13 cellular contexts compared by ENCODE assay signal in the genomic region with DNA sequence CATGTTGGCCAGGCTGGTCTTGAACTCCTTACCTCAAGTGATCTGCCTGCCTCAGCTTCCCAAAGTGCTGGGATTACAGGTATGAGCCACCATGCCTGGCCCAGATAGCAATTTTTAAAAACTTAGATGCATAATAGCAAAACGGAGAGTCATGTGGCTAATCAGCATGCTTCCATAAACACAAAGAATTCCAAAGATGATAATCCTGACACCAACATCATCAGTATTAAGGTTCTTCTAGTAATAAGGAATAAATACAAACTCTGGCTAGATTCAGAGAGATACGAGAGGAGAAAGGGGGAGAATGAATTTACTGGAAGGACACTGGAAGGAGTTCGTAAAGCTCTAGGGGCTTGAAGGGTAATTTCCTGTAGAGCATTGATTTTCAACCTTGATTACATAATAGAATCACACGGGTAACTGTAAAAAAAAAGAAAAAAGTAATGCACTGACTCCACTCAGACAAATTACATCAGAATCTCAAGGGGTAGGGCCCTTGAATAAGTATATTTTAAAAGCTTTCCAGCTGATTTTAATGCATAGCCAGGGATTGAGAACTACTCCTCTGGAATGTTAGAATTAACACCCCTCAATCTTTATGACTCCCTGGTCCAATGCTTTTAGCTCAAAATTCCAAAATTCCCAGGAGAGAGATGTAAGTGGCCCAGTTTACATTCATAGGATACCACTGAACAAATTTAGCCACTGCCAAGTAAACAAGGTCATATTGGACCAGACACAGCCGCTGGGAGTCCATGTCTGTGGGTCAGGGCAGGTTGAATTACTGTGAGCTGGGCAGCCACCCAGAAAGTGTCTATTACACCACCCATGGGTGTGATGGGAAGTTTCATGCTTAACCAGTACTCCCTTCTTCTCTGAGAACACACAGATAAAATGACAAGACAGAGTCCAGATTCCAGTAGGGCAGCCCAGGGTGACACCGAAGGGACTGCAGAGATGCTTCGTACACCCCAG.
A peak's percentile ranks its signal among the peaks of the same experiment; 100 is the strongest.
DNase-seq lines count a peak whose midpoint lies in the region; ATAC-seq, FAIRE-seq and TF ChIP-seq lines count a peak whose summit lies in the region.
"Had no signal": no experiment of that assay in that cellular context is flagged by ENCODE, and none has a peak within 500 bp of the region (broad histone marks: within the 10 kb centered on the region; RNA-seq: fewer than 3 reads in every experiment).

No MANE protein-coding gene starts in this region.

- in situ Hi-C loops in K562 (cut with MboI): no loop called here

- H3K9me3 ChIP-seq in K562 (replicated peaks; ENCODE audit: control insufficient read depth, insufficient read depth, low read depth, low read length) (no peaks in the 10 kb centered on the region), hepatocyte (ENCODE audit: low read depth) (no peaks in the 10 kb centered on the region), thyroid gland (no peaks in the 10 kb centered on the region)

- H3K4me3 ChIP-seq in K562 (no peak overlapping the region), hepatocyte (no peak overlapping the region), thyroid gland (replicated peaks in 1 of 3) (no peak overlapping the region)

- H3K36me3 ChIP-seq in K562 (ENCODE audit: control insufficient read depth, insufficient read depth, low read length) (no peaks in the 10 kb centered on the region), hepatocyte (replicated peaks; ENCODE audit: insufficient read depth, low read depth) (no peaks in the 10 kb centered on the region), thyroid gland (no peaks in the 10 kb centered on the region)

- peak; percentile 39 for DNase-seq in HS-27A (ENCODE audit: low read depth)
- DNase-seq in K562 (ENCODE audit: extremely low read depth in 1 of 4, low spot score in 3 of 4): no peak
- peak; percentile 21 for DNase-seq in hepatocyte (ENCODE audit: low spot score)
- DNase-seq in thyroid gland: peak; percentile 38 to 55
- no peak for DNase-seq in effector memory CD8-positive, alpha-beta T cell
- DNase-seq in mesothelial cell of epicardium (ENCODE audit: low spot score in 2 of 2, unreplicated experiment in 2 of 2): no peak
- DNase-seq: activated T-cell treated with anti-CD3 and anti-CD28 coated beads, Interleukin-2, amount 50 U/mL, for 72 hours; dermis blood vessel endothelial cell had no signal

- H3K27me3 Mint-ChIP-seq in effector memory CD8-positive, alpha-beta T cell: no peaks in the 10 kb centered on the region
- no peaks in the 10 kb centered on the region for H3K27me3 Mint-ChIP-seq in mesothelial cell of epicardium (ENCODE audit: low read depth)

- H3K27ac ChIP-seq in K562 (ENCODE audit: extremely low read depth, low read depth, low read length) (no peak overlapping the region), hepatocyte (no peak overlapping the region), thyroid gland (no peak overlapping the region)

- H3K27me3 ChIP-seq in K562 (ENCODE audit: control insufficient read depth in 2 of 2, insufficient read depth in 2 of 2, low read length in 2 of 2): no peaks in the 10 kb centered on the region
- H3K27me3 ChIP-seq in hepatocyte: no peaks in the 10 kb centered on the region
- H3K27me3 ChIP-seq in thyroid gland: no peaks in the 10 kb centered on the region

- CTCF ChIA-PET in K562 (lab: Yijun Ruan, JAX; ENCODE audit: low intra/inter-chr PET ratio): no interaction called here

- no peak for TF ChIP-seq CTCF in K562 (IDR thresholded peaks at IDR 0.05 in 2 of 3, conservative IDR thresholded peaks at IDR 0.05 in 1 of 3; ENCODE audit: insufficient read depth in 2 of 3, low read depth in 1 of 3, low read length in 3 of 3)
- TF ChIP-seq CTCF in hepatocyte (IDR thresholded peaks at IDR 0.05; ENCODE audit: poor library complexity): no peak
- no peak for TF ChIP-seq CTCF in thyroid gland (IDR thresholded peaks at IDR 0.05)
- no peak for TF ChIP-seq CTCF in mesothelial cell of epicardium (IDR thresholded peaks at IDR 0.05; ENCODE audit: unreplicated experiment)

- H3K9me1 ChIP-seq in K562 (ENCODE audit: control insufficient read depth, insufficient read depth, low read length): no peaks in the 10 kb centered on the region

- POLR2A ChIA-PET in K562 (lab: Yijun Ruan, JAX): no interaction called here

- no peak for TF ChIP-seq RAD21 in K562 (CRISPR knock-in tag; conservative IDR thresholded peaks at IDR 0.05 in 1 of 2, IDR thresholded peaks at IDR 0.05 in 1 of 2)

- H4K20me1 ChIP-seq in K562 (replicated peaks; ENCODE audit: control insufficient read depth, insufficient read depth, low read length): no peaks in the 10 kb centered on the region
- no peaks in the 10 kb centered on the region for H4K20me1 ChIP-seq in hepatocyte (ENCODE audit: insufficient read depth, poor library complexity, severe bottlenecking)

- BruUV-seq in K562 (replicated peaks; lab: Mats Ljungman, UMichigan): no TSS peak

- no peak overlapping the region for H3K4me3 Mint-ChIP-seq in effector memory CD8-positive, alpha-beta T cell
- H3K4me3 Mint-ChIP-seq in mesothelial cell of epicardium: no peak overlapping the region
- H3K4me3 Mint-ChIP-seq: activated T-cell treated with anti-CD3 and anti-CD28 coated beads, Interleukin-2, amount 50 U/mL, for 72 hours; stimulated activated effector memory CD8-positive, alpha-beta T cell treated with anti-CD3 and anti-CD28 coated beads, Interleukin-12 subunit alpha, Interleukin-12 subunit beta, amount 100 ng/mL, for 72 hours had no signal

- intact Hi-C loops in K562 (cut with micrococcal nuclease) (no loop called here), thyroid gland (cut with DNase I) (no loop called here)

- H3K9ac ChIP-seq in K562 (ENCODE audit: insufficient read depth in 1 of 2, low read depth in 2 of 2, low read length in 2 of 2): no peak overlapping the region

- peak; percentile 43; the same call in 2 of the 3 replicates for ATAC-seq in K562
- no peak for ATAC-seq in GM18502 (IDR thresholded peaks at IDR 0.05; ENCODE audit: poor library complexity, unreplicated experiment)
- ATAC-seq in effector memory CD8-positive, alpha-beta T cell (replicated peaks): no peak
- ATAC-seq in HG02938 (IDR thresholded peaks at IDR 0.05; ENCODE audit: unreplicated experiment): no peak

- TF ChIP-seq POLR2A in K562 (conservative IDR thresholded peaks at IDR 0.05) (no peak), thyroid gland (IDR thresholded peaks at IDR 0.05) (no peak)

- H3K9me3 Mint-ChIP-seq in effector memory CD8-positive, alpha-beta T cell: no peaks in the 10 kb centered on the region
- peaks cover under 1% of the 10 kb centered on the region for H3K9me3 Mint-ChIP-seq in mesothelial cell of epicardium
- H3K9me3 Mint-ChIP-seq: activated T-cell treated with anti-CD3 and anti-CD28 coated beads, Interleukin-2, amount 50 U/mL, for 72 hours; stimulated activated effector memory CD8-positive, alpha-beta T cell treated with anti-CD3 and anti-CD28 coated beads, Interleukin-12 subunit alpha, Interleukin-12 subunit beta, amount 100 ng/mL, for 72 hours had no signal

- no peak overlapping the region for H2AFZ ChIP-seq in K562 (ENCODE audit: low read depth, low read length)
- no peak overlapping the region for H2AFZ ChIP-seq in hepatocyte

- WGBS in K562 (ENCODE audit: insufficient coverage, low coverage, missing lambda C conversion rate): 17% methylated on average over 7 of the region's 7 CpGs
- WGBS in hepatocyte (ENCODE audit: low lambda C conversion rate, missing lambda C conversion rate): 60% methylated on average over 7 of the region's 7 CpGs
- WGBS in thyroid gland, 2 donors: 57 to 60% methylated on average over 7 of the region's 7 CpGs

- H3K4me1 Mint-ChIP-seq in effector memory CD8-positive, alpha-beta T cell (ENCODE audit: low read depth in 2 of 2): no peaks in the 10 kb centered on the region
- H3K4me1 Mint-ChIP-seq in mesothelial cell of epicardium: peaks cover 40% of the 10 kb centered on the region
- H3K4me1 Mint-ChIP-seq: stimulated activated effector memory CD8-positive, alpha-beta T cell treated with anti-CD3 and anti-CD28 coated beads, Interleukin-12 subunit alpha, Interleukin-12 subunit beta, amount 100 ng/mL, for 72 hours had no signal

- H3K27ac Mint-ChIP-seq in effector memory CD8-positive, alpha-beta T cell: no peak overlapping the region
- H3K27ac Mint-ChIP-seq in mesothelial cell of epicardium: no peak overlapping the region
- H3K27ac Mint-ChIP-seq: activated T-cell treated with anti-CD3 and anti-CD28 coated beads, Interleukin-2, amount 50 U/mL, for 72 hours; stimulated activated effector memory CD8-positive, alpha-beta T cell treated with anti-CD3 and anti-CD28 coated beads, Interleukin-12 subunit alpha, Interleukin-12 subunit beta, amount 100 ng/mL, for 72 hours had no signal

- FAIRE-seq in K562 (lab: Jason Lieb, UNC): no peak
- FAIRE-seq: islet of Langerhans, TTC549 had no signal

- TF ChIP-seq EP300 in K562 (IDR thresholded peaks at IDR 0.05; ENCODE audit: low read length): no peak

- no peaks in the 10 kb centered on the region; a peak in 1 of 5 replicates for H3K4me1 ChIP-seq in K562 (replicated peaks in 1 of 2; ENCODE audit: control insufficient read depth in 2 of 2, insufficient read depth in 2 of 2, low read length in 2 of 2)
- H3K4me1 ChIP-seq in hepatocyte (ENCODE audit: insufficient read depth): peaks cover 6% of the 10 kb centered on the region
- peaks cover 6 to 9% of the 10 kb centered on the region in 2 donors for H3K4me1 ChIP-seq in thyroid gland

- no peaks in the 10 kb centered on the region for H3K9me2 ChIP-seq in hepatocyte (replicated peaks; ENCODE audit: insufficient read depth)

- H3K79me2 ChIP-seq in K562 (ENCODE audit: control insufficient read depth, insufficient read depth, low read length) (no peaks in the 10 kb centered on the region), hepatocyte (no peaks in the 10 kb centered on the region)

- no peak overlapping the region for H3K4me2 ChIP-seq in K562 (ENCODE audit: insufficient read depth, low read length)
- H3K4me2 ChIP-seq in hepatocyte: no peak overlapping the region

- H3K36me3 Mint-ChIP-seq in effector memory CD8-positive, alpha-beta T cell (ENCODE audit: insufficient read depth): no peaks in the 10 kb centered on the region
- no peaks in the 10 kb centered on the region for H3K36me3 Mint-ChIP-seq in mesothelial cell of epicardium
- H3K36me3 Mint-ChIP-seq: stimulated activated effector memory CD8-positive, alpha-beta T cell treated with anti-CD3 and anti-CD28 coated beads, Interleukin-12 subunit alpha, Interleukin-12 subunit beta, amount 100 ng/mL, for 72 hours had no signal

TF ChIP-seq in K562, 482 proteins besides CTCF, POLR2A, EP300 and RAD21 (continues in another document):
- no peak for TF ChIP-seq ZNF583 (CRISPR knock-in tag; IDR thresholded peaks at IDR 0.05)
- TF ChIP-seq ZNF134 (CRISPR knock-in tag; conservative IDR thresholded peaks at IDR 0.05): no peak
- TF ChIP-seq RBM17 (IDR thresholded peaks at IDR 0.05; ENCODE audit: borderline replicate concordance, low read depth, low read length): no peak
- TF ChIP-seq TCF3 (CRISPR knock-in tag; IDR thresholded peaks at IDR 0.05): no peak
- TF ChIP-seq FUS (optimal IDR thresholded peaks at IDR 0.05; ENCODE audit: low read depth, low read length): no peak
- TF ChIP-seq RBM34 (IDR thresholded peaks at IDR 0.05; ENCODE audit: borderline replicate concordance, insufficient read depth, low read length): no peak
- TF ChIP-seq NCOR1 (IDR thresholded peaks at IDR 0.05): no peak
- no peak for TF ChIP-seq GABPB2 (CRISPR knock-in tag; conservative IDR thresholded peaks at IDR 0.05)
- TF ChIP-seq XRCC4 (IDR thresholded peaks at IDR 0.05; ENCODE audit: extremely low read depth, insufficient read depth, insufficient read length): no peak

Comparison
In these comparisons a context has a peak if more than half of its experiments do, and no peak if none do; other contexts are left out.
1. DNase-seq: peak in HS-27A (single experiment), hepatocyte (single experiment) and thyroid gland (2 of 2); none in K562 (0 of 4), effector memory CD8-positive, alpha-beta T cell (0 of 3) and mesothelial cell of epicardium (0 of 2).